Comparison of ENCODE assay signal across 14 cellular contexts in the genomic region with DNA sequence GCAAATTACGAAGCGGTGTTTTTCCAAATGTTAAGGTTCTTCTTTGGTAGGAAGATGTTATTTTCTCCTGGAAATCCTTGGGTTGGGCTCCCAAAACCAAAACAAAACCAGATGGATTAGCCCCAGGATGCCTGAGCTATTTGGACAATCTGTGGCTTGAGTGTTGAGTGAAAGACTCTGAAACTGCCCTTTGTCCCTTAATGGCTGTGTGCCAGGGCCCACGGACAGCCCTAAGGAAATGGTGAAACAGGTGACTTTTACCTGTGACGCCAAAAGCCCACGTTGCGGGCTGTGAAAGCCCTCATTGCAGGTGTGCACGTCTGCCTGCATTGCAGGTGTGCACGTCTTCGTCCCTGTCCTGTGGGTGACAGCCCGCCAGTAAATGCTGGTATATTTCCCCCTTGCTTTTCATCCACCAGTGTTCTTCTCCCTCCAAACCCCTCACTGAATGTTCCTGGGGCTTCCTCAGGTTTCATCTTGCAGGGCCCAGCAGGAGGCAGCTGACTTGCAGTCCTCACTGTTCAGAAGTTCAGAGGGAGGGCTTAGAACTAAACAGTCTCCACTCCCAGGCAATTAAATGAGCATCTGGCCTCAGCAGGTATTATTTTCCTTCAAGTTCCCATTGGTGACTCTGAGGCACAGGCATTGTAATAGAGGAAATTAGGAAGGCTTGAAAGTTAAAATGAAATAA. TPM values are rescaled to one million over a fixed set of nuclear protein-coding genes. Genes with fewer than 3 reads are reported as not detected.
DNase-seq lines count a peak whose midpoint lies in the region; ATAC-seq and TF ChIP-seq lines count a peak whose summit lies in the region.
"Had no signal": no experiment of that assay in that cellular context is flagged by ENCODE, and none has a peak within 500 bp of the region (broad histone marks: within the 10 kb centered on the region; RNA-seq: fewer than 3 reads in every experiment).

No MANE protein-coding gene starts in this region.

- TF ChIP-seq POLR2A in body of pancreas (IDR thresholded peaks at IDR 0.05): no peak

- DNase-seq in cardiac muscle cell (ENCODE audit: low read depth in 1 of 2, low spot score in 1 of 2) (no peak), heart right ventricle (no peak), NCI-H82 (lab: John Stamatoyannopoulos, UW) (peak; percentile 90), endodermal cell (no peak), type B pancreatic cell (ENCODE audit: extremely low spot score, unreplicated experiment) (no peak), globus pallidus (ENCODE audit: low spot score) (no peak), body of pancreas (no peak)
- DNase-seq in activated CD4-positive, CD25-positive, alpha-beta regulatory T cell treated with anti-CD3 and anti-CD28 coated beads, Interleukin-2, amount 50 U/mL, for 72 hours: no peak
- DNase-seq: activated CD4-positive, alpha-beta T cell treated with anti-CD3 and anti-CD28 coated beads for 48 hours; AML-193; central memory CD4-positive, alpha-beta T cell; H7; SW 1271 had no signal

- H3K9me3 Mint-ChIP-seq in endodermal cell (no peaks in the 10 kb centered on the region), type B pancreatic cell (no peaks in the 10 kb centered on the region)
- H3K9me3 Mint-ChIP-seq: stimulated activated naive CD8-positive, alpha-beta T cell treated with anti-CD3 and anti-CD28 coated beads, Interleukin-15, Interleukin-2, amounts not matched to agents 100 ng/mL and 50 ng/mL, for 24 hours had no signal

- no peaks in the 10 kb centered on the region for H3K9me3 ChIP-seq in cardiac muscle cell (ENCODE audit: low read depth)
- no peaks in the 10 kb centered on the region for H3K9me3 ChIP-seq in heart right ventricle
- no peaks in the 10 kb centered on the region for H3K9me3 ChIP-seq in endodermal cell (ENCODE audit: control insufficient read depth, low read length)
- no peaks in the 10 kb centered on the region for H3K9me3 ChIP-seq in body of pancreas

- H3K4me3 ChIP-seq in cardiac muscle cell: no peak overlapping the region
- H3K4me3 ChIP-seq in heart right ventricle: no peak overlapping the region
- peak overlapping the region; percentile 31 for H3K4me3 ChIP-seq in endodermal cell (ENCODE audit: low read length)
- H3K4me3 ChIP-seq in body of pancreas: no peak overlapping the region

- no peak for TF ChIP-seq CTCF in cardiac muscle cell (IDR thresholded peaks at IDR 0.05; ENCODE audit: low read depth, low read length)
- TF ChIP-seq CTCF in heart right ventricle (IDR thresholded peaks at IDR 0.05): no peak
- no peak for TF ChIP-seq CTCF in endodermal cell (conservative IDR thresholded peaks at IDR 0.05)
- no peak for TF ChIP-seq CTCF in type B pancreatic cell (conservative IDR thresholded peaks at IDR 0.05)
- TF ChIP-seq CTCF in body of pancreas (IDR thresholded peaks at IDR 0.05): no peak

- peaks cover 50% of the 10 kb centered on the region for H3K4me1 Mint-ChIP-seq in endodermal cell
- peaks cover 28% of the 10 kb centered on the region for H3K4me1 Mint-ChIP-seq in type B pancreatic cell (ENCODE audit: unreplicated experiment)

- H3K27ac ChIP-seq in cardiac muscle cell: peak overlapping the region; percentile 83
- no peak overlapping the region for H3K27ac ChIP-seq in heart right ventricle
- peak overlapping the region; percentile 1 for H3K27ac ChIP-seq in endodermal cell (ENCODE audit: low read depth, low read length)
- H3K27ac ChIP-seq in body of pancreas: no peak overlapping the region

- no peaks in the 10 kb centered on the region for H3K27me3 Mint-ChIP-seq in endodermal cell (ENCODE audit: insufficient read depth)
- no peaks in the 10 kb centered on the region for H3K27me3 Mint-ChIP-seq in type B pancreatic cell
- H3K27me3 Mint-ChIP-seq: stimulated activated naive CD8-positive, alpha-beta T cell treated with anti-CD3 and anti-CD28 coated beads, Interleukin-15, Interleukin-2, amounts not matched to agents 100 ng/mL and 50 ng/mL, for 24 hours had no signal

- peak overlapping the region; percentile 7 for H3K4me3 Mint-ChIP-seq in endodermal cell
- peak overlapping the region; percentile 25 for H3K4me3 Mint-ChIP-seq in type B pancreatic cell
- H3K4me3 Mint-ChIP-seq: stimulated activated naive CD8-positive, alpha-beta T cell treated with anti-CD3 and anti-CD28 coated beads, Interleukin-15, Interleukin-2, amounts not matched to agents 100 ng/mL and 50 ng/mL, for 24 hours had no signal

- intact Hi-C loops in heart right ventricle (cut with DNase I) (no loop called here), body of pancreas (cut with DNase I) (no loop called here)

- H3K4me1 ChIP-seq in cardiac muscle cell (ENCODE audit: low read depth) (peaks cover 37% of the 10 kb centered on the region), heart right ventricle (peaks cover 0 to 15% (median 10%) of the 10 kb centered on the region in 9 donors), endodermal cell (ENCODE audit: control insufficient read depth, insufficient read depth, low read length) (peaks cover 6% of the 10 kb centered on the region), body of pancreas (no peaks in the 10 kb centered on the region)

- H3K27ac Mint-ChIP-seq in endodermal cell: peak overlapping the region; percentile 69
- peak overlapping the region; percentile 12 for H3K27ac Mint-ChIP-seq in type B pancreatic cell
- H3K27ac Mint-ChIP-seq: stimulated activated naive CD8-positive, alpha-beta T cell treated with anti-CD3 and anti-CD28 coated beads, Interleukin-15, Interleukin-2, amounts not matched to agents 100 ng/mL and 50 ng/mL, for 24 hours had no signal

- H3K36me3 ChIP-seq in cardiac muscle cell (peaks cover 8% of the 10 kb centered on the region), heart right ventricle (peaks cover 0 to 17% (median 0%) of the 10 kb centered on the region in 9 donors), endodermal cell (ENCODE audit: control insufficient read depth, insufficient read depth, low read length) (no peaks in the 10 kb centered on the region), body of pancreas (replicated peaks in 1 of 2; ENCODE audit: insufficient read depth in 1 of 2, low read depth in 2 of 2) (no peaks in the 10 kb centered on the region)

- WGBS in heart right ventricle, 2 donors: 78 to 82% methylated on average over 10 of the region's 10 CpGs
- WGBS in endodermal cell (ENCODE audit: insufficient coverage in 1 of 2, insufficient read length in 1 of 2), 2 experiments: 75 to 76% methylated on average over 4 to 10 of the region's 10 CpGs
- 56 to 57% methylated on average over 10 of the region's 10 CpGs for WGBS in body of pancreas, 2 donors

- peak overlapping the region; percentile 18 for H3K9ac ChIP-seq in endodermal cell (ENCODE audit: extremely low read depth, low read length, poor library complexity, severe bottlenecking)

- no peak for ATAC-seq in heart right ventricle
- no peak for ATAC-seq in body of pancreas

- H3K36me3 Mint-ChIP-seq in endodermal cell (ENCODE audit: low read depth) (peaks cover 11% of the 10 kb centered on the region), type B pancreatic cell (peaks cover 2% of the 10 kb centered on the region)

- no peaks in the 10 kb centered on the region for H3K27me3 ChIP-seq in cardiac muscle cell
- H3K27me3 ChIP-seq in heart right ventricle: no peaks in the 10 kb centered on the region
- H3K27me3 ChIP-seq in endodermal cell (ENCODE audit: control insufficient read depth, insufficient read depth, low read length, poor library complexity, severe bottlenecking): no peaks in the 10 kb centered on the region
- H3K27me3 ChIP-seq in body of pancreas: no peaks in the 10 kb centered on the region

RNA-seq across cellular contexts. Expression of gene PFKP, which starts 10.7 kb away (rescaled TPM):
- total RNA-seq in cardiac muscle cell (639 and 805 TPM in 2 replicates), heart right ventricle (100 to 1,000 TPM; 138 to 316 (median 220) TPM), endodermal cell (10 to 100 TPM; 58.0 to 82.3 TPM), type B pancreatic cell (ENCODE audit: low replicate concordance) (48.8 and 52.0 TPM in 2 replicates), body of pancreas (10 to 100 TPM; 17.4 to 39.6 TPM)
- polyA plus RNA-seq in cardiac muscle cell (677 and 781 TPM in 2 replicates), heart right ventricle (100 to 1,000 TPM in 1 of 2 donors, 10 to 100 TPM in 1; 68.3 to 230 TPM)
- 42.3 TPM for polyA plus RNA-seq in endodermal cell (2013, experiment 1 of 2)
- polyA plus RNA-seq in endodermal cell (2013, experiment 2 of 2): 39.7 TPM

Comparison
In these comparisons a context has a peak if more than half of its experiments do, and no peak if none do; other contexts are left out.
1. H3K27ac ChIP-seq: peak in cardiac muscle cell (single experiment) and endodermal cell (single experiment); none in heart right ventricle (0 of 10) and body of pancreas (0 of 4).